Comparison of ENCODE assay signal across 1 cellular context in genomic region chr10:73772280-73773151, GRCh38.
TF ChIP-seq lines count a peak whose summit lies in the region.

No MANE protein-coding gene starts in this region.

TF ChIP-seq in HepG2, 621 proteins besides CTCF, POLR2A, EP300 and RAD21 (continued from another document and continues in another):
- TF ChIP-seq RERE (CRISPR knock-in tag; IDR thresholded peaks at IDR 0.05; ENCODE audit: low read depth) (no peak), ZNF33B (CRISPR knock-in tag; IDR thresholded peaks at IDR 0.05) (no peak), NAIF1 (CRISPR knock-in tag; IDR thresholded peaks at IDR 0.05; ENCODE audit: borderline replicate concordance) (peak; percentile 48; the same call in 1 of the 2 replicates), XRCC5 (optimal IDR thresholded peaks at IDR 0.05; ENCODE audit: low read length) (peak; percentile 5), ARNTL (CRISPR knock-in tag; IDR thresholded peaks at IDR 0.05) (no peak; the same call in 1 of the 2 replicates), NR3C1 (CRISPR knock-in tag; IDR thresholded peaks at IDR 0.05) (no peak), KDM5A (IDR thresholded peaks at IDR 0.05; ENCODE audit: borderline replicate concordance, low read length) (0 out of 2 replicates have a peak, but pooled peaks have one; percentile 18), ZNF12 (CRISPR knock-in tag; IDR thresholded peaks at IDR 0.05) (no peak), POLR2AphosphoS5 (IDR thresholded peaks at IDR 0.05; ENCODE audit: low read depth, low read length) (peak; percentile 73), NCOA2 (CRISPR knock-in tag; IDR thresholded peaks at IDR 0.05) (0 out of 2 replicates have a peak, but pooled peaks have one; percentile 9), ZHX2 (IDR thresholded peaks at IDR 0.05; ENCODE audit: low read depth) (peak; percentile 20; the same call in 1 of the 2 replicates), ZHX2 (CRISPR knock-in tag; IDR thresholded peaks at IDR 0.05; ENCODE audit: borderline replicate concordance) (no peak), PRDM4 (CRISPR knock-in tag; IDR thresholded peaks at IDR 0.05; ENCODE audit: borderline replicate concordance) (peak; percentile 31; the same call in 1 of the 2 replicates), ZNF543 (CRISPR knock-in tag; IDR thresholded peaks at IDR 0.05) (peak; percentile 55; the same call in 1 of the 2 replicates), ZNF101 (CRISPR knock-in tag; IDR thresholded peaks at IDR 0.05; ENCODE audit: borderline replicate concordance, low read depth) (no peak), PLRG1 (conservative IDR thresholded peaks at IDR 0.05) (no peak), ZNF703 (CRISPR knock-in tag; IDR thresholded peaks at IDR 0.05; ENCODE audit: borderline replicate concordance) (no peak; the same call in 1 of the 2 replicates), POLR2G (IDR thresholded peaks at IDR 0.05; ENCODE audit: low read depth, low read length) (peak; percentile 85), ELF1 (CRISPR knock-in tag; IDR thresholded peaks at IDR 0.05) (peak; percentile 46; the same call in 1 of the 2 replicates), LCORL (IDR thresholded peaks at IDR 0.05) (no peak), LCORL (CRISPR knock-in tag; IDR thresholded peaks at IDR 0.05) (peak; percentile 45; the same call in 1 of the 2 replicates), SAP130 (CRISPR knock-in tag; IDR thresholded peaks at IDR 0.05; ENCODE audit: low read depth) (peak; percentile 80; the same call in 1 of the 2 replicates), FOXM1 (CRISPR knock-in tag; IDR thresholded peaks at IDR 0.05) (no peak), KMT2A (CRISPR knock-in tag; IDR thresholded peaks at IDR 0.05) (peak; percentile 83), NFE2L1 (CRISPR knock-in tag; IDR thresholded peaks at IDR 0.05; ENCODE audit: borderline replicate concordance) (no peak), ZNF274 (CRISPR knock-in tag; IDR thresholded peaks at IDR 0.05) (no peak), ZFYVE20 (CRISPR knock-in tag; IDR thresholded peaks at IDR 0.05; ENCODE audit: borderline replicate concordance, low read depth) (no peak), MAFG (CRISPR knock-in tag; IDR thresholded peaks at IDR 0.05) (no peak), ZNF605 (CRISPR knock-in tag; IDR thresholded peaks at IDR 0.05) (peak; percentile 77; the same call in 1 of the 2 replicates), ZFP36 (IDR thresholded peaks at IDR 0.05; ENCODE audit: borderline replicate concordance, low read depth, low read length, partially characterized antibody) (no peak), ZNF441 (CRISPR knock-in tag; IDR thresholded peaks at IDR 0.05; ENCODE audit: borderline replicate concordance) (0 out of 2 replicates have a peak, but pooled peaks have one; percentile 15), GATAD2A (CRISPR knock-in tag; IDR thresholded peaks at IDR 0.05) (0 out of 2 replicates have a peak, but pooled peaks have one; percentile 11)
- TF ChIP-seq, protein P1, sequence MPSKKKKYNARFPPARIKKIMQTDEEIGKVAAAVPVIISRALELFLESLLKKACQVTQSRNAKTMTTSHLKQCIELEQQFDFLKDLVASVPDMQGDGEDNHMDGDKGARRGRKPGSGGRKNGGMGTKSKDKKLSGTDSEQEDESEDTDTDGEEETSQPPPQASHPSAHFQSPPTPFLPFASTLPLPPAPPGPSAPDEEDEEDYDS (CRISPR knock-in tag; IDR thresholded peaks at IDR 0.05) = peak; percentile 77
- TF ChIP-seq, protein P2, sequence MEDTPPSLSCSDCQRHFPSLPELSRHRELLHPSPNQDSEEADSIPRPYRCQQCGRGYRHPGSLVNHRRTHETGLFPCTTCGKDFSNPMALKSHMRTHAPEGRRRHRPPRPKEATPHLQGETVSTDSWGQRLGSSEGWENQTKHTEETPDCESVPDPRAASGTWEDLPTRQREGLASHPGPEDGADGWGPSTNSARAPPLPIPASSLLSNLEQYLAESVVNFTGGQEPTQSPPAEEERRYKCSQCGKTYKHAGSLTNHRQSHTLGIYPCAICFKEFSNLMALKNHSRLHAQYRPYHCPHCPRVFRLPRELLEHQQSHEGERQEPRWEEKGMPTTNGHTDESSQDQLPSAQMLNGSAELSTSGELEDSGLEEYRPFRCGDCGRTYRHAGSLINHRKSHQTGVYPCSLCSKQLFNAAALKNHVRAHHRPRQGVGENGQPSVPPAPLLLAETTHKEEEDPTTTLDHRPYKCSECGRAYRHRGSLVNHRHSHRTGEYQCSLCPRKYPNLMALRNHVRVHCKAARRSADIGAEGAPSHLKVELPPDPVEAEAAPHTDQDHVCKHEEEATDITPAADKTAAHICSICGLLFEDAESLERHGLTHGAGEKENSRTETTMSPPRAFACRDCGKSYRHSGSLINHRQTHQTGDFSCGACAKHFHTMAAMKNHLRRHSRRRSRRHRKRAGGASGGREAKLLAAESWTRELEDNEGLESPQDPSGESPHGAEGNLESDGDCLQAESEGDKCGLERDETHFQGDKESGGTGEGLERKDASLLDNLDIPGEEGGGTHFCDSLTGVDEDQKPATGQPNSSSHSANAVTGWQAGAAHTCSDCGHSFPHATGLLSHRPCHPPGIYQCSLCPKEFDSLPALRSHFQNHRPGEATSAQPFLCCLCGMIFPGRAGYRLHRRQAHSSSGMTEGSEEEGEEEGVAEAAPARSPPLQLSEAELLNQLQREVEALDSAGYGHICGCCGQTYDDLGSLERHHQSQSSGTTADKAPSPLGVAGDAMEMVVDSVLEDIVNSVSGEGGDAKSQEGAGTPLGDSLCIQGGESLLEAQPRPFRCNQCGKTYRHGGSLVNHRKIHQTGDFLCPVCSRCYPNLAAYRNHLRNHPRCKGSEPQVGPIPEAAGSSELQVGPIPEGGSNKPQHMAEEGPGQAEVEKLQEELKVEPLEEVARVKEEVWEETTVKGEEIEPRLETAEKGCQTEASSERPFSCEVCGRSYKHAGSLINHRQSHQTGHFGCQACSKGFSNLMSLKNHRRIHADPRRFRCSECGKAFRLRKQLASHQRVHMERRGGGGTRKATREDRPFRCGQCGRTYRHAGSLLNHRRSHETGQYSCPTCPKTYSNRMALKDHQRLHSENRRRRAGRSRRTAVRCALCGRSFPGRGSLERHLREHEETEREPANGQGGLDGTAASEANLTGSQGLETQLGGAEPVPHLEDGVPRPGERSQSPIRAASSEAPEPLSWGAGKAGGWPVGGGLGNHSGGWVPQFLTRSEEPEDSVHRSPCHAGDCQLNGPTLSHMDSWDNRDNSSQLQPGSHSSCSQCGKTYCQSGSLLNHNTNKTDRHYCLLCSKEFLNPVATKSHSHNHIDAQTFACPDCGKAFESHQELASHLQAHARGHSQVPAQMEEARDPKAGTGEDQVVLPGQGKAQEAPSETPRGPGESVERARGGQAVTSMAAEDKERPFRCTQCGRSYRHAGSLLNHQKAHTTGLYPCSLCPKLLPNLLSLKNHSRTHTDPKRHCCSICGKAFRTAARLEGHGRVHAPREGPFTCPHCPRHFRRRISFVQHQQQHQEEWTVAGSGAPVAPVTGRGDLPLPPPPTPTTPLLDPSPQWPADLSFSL (CRISPR knock-in tag; IDR thresholded peaks at IDR 0.05) = no peak
- TF ChIP-seq, protein P3, sequence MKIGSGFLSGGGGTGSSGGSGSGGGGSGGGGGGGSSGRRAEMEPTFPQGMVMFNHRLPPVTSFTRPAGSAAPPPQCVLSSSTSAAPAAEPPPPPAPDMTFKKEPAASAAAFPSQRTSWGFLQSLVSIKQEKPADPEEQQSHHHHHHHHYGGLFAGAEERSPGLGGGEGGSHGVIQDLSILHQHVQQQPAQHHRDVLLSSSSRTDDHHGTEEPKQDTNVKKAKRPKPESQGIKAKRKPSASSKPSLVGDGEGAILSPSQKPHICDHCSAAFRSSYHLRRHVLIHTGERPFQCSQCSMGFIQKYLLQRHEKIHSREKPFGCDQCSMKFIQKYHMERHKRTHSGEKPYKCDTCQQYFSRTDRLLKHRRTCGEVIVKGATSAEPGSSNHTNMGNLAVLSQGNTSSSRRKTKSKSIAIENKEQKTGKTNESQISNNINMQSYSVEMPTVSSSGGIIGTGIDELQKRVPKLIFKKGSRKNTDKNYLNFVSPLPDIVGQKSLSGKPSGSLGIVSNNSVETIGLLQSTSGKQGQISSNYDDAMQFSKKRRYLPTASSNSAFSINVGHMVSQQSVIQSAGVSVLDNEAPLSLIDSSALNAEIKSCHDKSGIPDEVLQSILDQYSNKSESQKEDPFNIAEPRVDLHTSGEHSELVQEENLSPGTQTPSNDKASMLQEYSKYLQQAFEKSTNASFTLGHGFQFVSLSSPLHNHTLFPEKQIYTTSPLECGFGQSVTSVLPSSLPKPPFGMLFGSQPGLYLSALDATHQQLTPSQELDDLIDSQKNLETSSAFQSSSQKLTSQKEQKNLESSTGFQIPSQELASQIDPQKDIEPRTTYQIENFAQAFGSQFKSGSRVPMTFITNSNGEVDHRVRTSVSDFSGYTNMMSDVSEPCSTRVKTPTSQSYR (CRISPR knock-in tag; IDR thresholded peaks at IDR 0.05; ENCODE audit: borderline replicate concordance) = no peak
